10 cellular contexts compared by ENCODE assay signal in genomic region chr11:34355726-34356125, GRCh38. TPM values are rescaled to one million over a fixed set of nuclear protein-coding genes. Genes with fewer than 3 reads are reported as not detected.
DNase-seq lines count a peak whose midpoint lies in the region; ATAC-seq, FAIRE-seq and TF ChIP-seq lines count a peak whose summit lies in the region.
"Had no signal": no experiment of that assay in that cellular context is flagged by ENCODE, and none has a peak within 500 bp of the region (broad histone marks: within the 10 kb centered on the region; RNA-seq: fewer than 3 reads in every experiment).

No MANE protein-coding gene starts in this region.

- H3K36me3 ChIP-seq in GM12878 (ENCODE audit: control insufficient read depth in 2 of 2, insufficient read depth in 2 of 2, low read length in 1 of 2) = no peaks in the 10 kb centered on the region
- H3K36me3 ChIP-seq in mesendoderm (ENCODE audit: control insufficient read depth, insufficient read depth, low read length) = no peaks in the 10 kb centered on the region
- H3K36me3 ChIP-seq: esophagus squamous epithelium, pancreas had no signal

- H2BK120ac ChIP-seq in mesendoderm (ENCODE audit: low read depth, low read length) = no peak overlapping the region

- H3K27me3 ChIP-seq in GM12878 (replicated peaks in 1 of 2; ENCODE audit: control insufficient read depth in 2 of 2, insufficient read depth in 2 of 2, low read length in 1 of 2) (peaks cover 0 to 3% of the 10 kb centered on the region in 2 experiments; a peak in 2 of 4 replicates), mesendoderm (ENCODE audit: insufficient read depth, low read length, poor library complexity) (peaks cover 2% of the 10 kb centered on the region)
- H3K27me3 ChIP-seq: pancreas had no signal

- H3K56ac ChIP-seq in mesendoderm (ENCODE audit: low read length) = no peak overlapping the region

- TF ChIP-seq RAD21 in A549 (conservative IDR thresholded peaks at IDR 0.05 in 1 of 2, IDR thresholded peaks at IDR 0.05 in 1 of 2) (no peak), GM12878 (IDR thresholded peaks at IDR 0.05; ENCODE audit: insufficient read depth, low read depth, low read length) (no peak)

- RAD21 ChIA-PET in GM12878 (lab: Charles Lee; ENCODE audit: unreplicated experiment) = interaction anchor here (1.1 to 14.6 kb wide), 7 partner anchors 16 to 202 kb away, joined by 3 to 249 read pairs (median 5); no protein-coding TSS in a partner anchor

- CTCF ChIA-PET in A549 (lab: Yijun Ruan, JAX) (interaction anchor here (0.8 to 7.7 kb wide), 15 partner anchors 10 to 206 kb away, joined by 3 to 170 read pairs (median 4); no protein-coding TSS in a partner anchor), GM12878 (lab: Yijun Ruan, JAX) (interaction anchor here (0.7 to 9.5 kb wide), 10 partner anchors 14 to 358 kb away, joined by 3 to 167 read pairs (median 4); no protein-coding TSS in a partner anchor)

- no peak for DNase-seq in A549 (ENCODE audit: low read depth in 1 of 2, low spot score in 1 of 2)
- DNase-seq in GM12892 (ENCODE audit: insufficient read length) = no peak
- no peak for DNase-seq in GM12878 (ENCODE audit: low read depth, low spot score)
- DNase-seq in mesendoderm = peak; percentile 58
- no peak for DNase-seq in stimulated activated CD4-positive, alpha-beta T cell treated with anti-CD3 and anti-CD28 coated beads, Interleukin-4, amount 100 ng/mL, for 24 hours
- no peak for DNase-seq in NCI-H146 (lab: John Stamatoyannopoulos, UW)
- DNase-seq in activated naive CD4-positive, alpha-beta T cell treated with anti-CD3 and anti-CD28 coated beads, Interleukin-2, amount 50 U/mL, for 72 hours (ENCODE audit: low spot score in 2 of 2) = no peak
- DNase-seq: esophagus squamous epithelium had no signal

- no peak overlapping the region for H3K27ac Mint-ChIP-seq in activated naive CD4-positive, alpha-beta T cell treated with anti-CD3 and anti-CD28 coated beads, Interleukin-2, amount 50 U/mL, for 72 hours

- TF ChIP-seq POLR2A in A549 (IDR thresholded peaks at IDR 0.05; ENCODE audit: low read length) = no peak
- TF ChIP-seq POLR2A in GM12892 (IDR thresholded peaks at IDR 0.05; ENCODE audit: low read depth, low read length) = no peak
- TF ChIP-seq POLR2A in GM12878 (IDR thresholded peaks at IDR 0.05; ENCODE audit: low read depth, low read length) = no peak

- in situ Hi-C loops in GM12878 (cut with MboI) = loop anchor here (5.0 kb wide), 4 partner anchors 113 to 493 kb away; no protein-coding TSS in a partner anchor

- H3K9me3 Mint-ChIP-seq in activated naive CD4-positive, alpha-beta T cell treated with anti-CD3 and anti-CD28 coated beads, Interleukin-2, amount 50 U/mL, for 72 hours = no peaks in the 10 kb centered on the region

- peaks cover 50% of the 10 kb centered on the region for H3K4me1 ChIP-seq in A549
- peaks cover 20% of the 10 kb centered on the region for H3K4me1 ChIP-seq in GM12878 (ENCODE audit: control insufficient read depth, insufficient read depth, low read length)
- H3K4me1 ChIP-seq in mesendoderm (ENCODE audit: control insufficient read depth, low read depth, low read length) = peaks cover 3% of the 10 kb centered on the region

- no peak for FAIRE-seq in A549 (lab: Jason Lieb, UNC)
- peak; percentile 81 for FAIRE-seq in GM12892 (lab: Jason Lieb, UNC)
- no peak for FAIRE-seq in GM12878 (lab: Jason Lieb, UNC)
- FAIRE-seq: pancreas had no signal

- H4K8ac ChIP-seq in mesendoderm (ENCODE audit: low read depth, low read length) = no peak overlapping the region

- H2BK15ac ChIP-seq in mesendoderm (replicated peaks; ENCODE audit: low read depth) = no peak overlapping the region

- no peak overlapping the region; the same call in 1 of the 2 replicates for H3K9ac ChIP-seq in GM12878 (ENCODE audit: control insufficient read depth, insufficient read depth, low read length)
- H3K9ac ChIP-seq in mesendoderm (ENCODE audit: low read length) = no peak overlapping the region

- H3K4me2 ChIP-seq in A549 (peak overlapping the region; percentile 89), GM12878 (ENCODE audit: control insufficient read depth, insufficient read depth) (peak overlapping the region; percentile 92), mesendoderm (ENCODE audit: low read length) (no peak overlapping the region)

- H4K20me1 ChIP-seq in GM12878 (ENCODE audit: control insufficient read depth, insufficient read depth) = peaks cover 3% of the 10 kb centered on the region; the same call in 1 of the 2 replicates

- no peaks in the 10 kb centered on the region for H3K36me3 Mint-ChIP-seq in activated naive CD4-positive, alpha-beta T cell treated with anti-CD3 and anti-CD28 coated beads, Interleukin-2, amount 50 U/mL, for 72 hours

- TF ChIP-seq CTCF in A549 (IDR thresholded peaks at IDR 0.05) (no peak), GM12878 (IDR thresholded peaks at IDR 0.05 in 2 of 3, conservative IDR thresholded peaks at IDR 0.05 in 1 of 3; ENCODE audit: control insufficient read depth in 2 of 3, extremely low read depth in 1 of 3, insufficient read depth in 1 of 3, low read depth in 3 of 3, low read length in 3 of 3) (no peak)

- no peak overlapping the region for H4K5ac ChIP-seq in mesendoderm (ENCODE audit: low read length)

- H3K79me2 ChIP-seq in GM12878 (ENCODE audit: control insufficient read depth, insufficient read depth, low read length) = peaks cover 16% of the 10 kb centered on the region
- H3K79me2 ChIP-seq in mesendoderm (ENCODE audit: control insufficient read depth, insufficient read depth, low read length) = no peaks in the 10 kb centered on the region

- POLR2A ChIA-PET in A549 (lab: Yijun Ruan, JAX) (interaction anchor here (0.7 to 2.7 kb wide), 2 partner anchors 10 to 181 kb away, joined by 3 to 58 read pairs; no protein-coding TSS in a partner anchor), GM12878 (lab: Charles Lee) (interaction anchor here (0.9 to 1.0 kb wide), 2 partner anchors 114 to 177 kb away, joined by 3 to 6 read pairs; no protein-coding TSS in a partner anchor)

- SMC1A ChIA-PET in GM12878 (lab: Charles Lee; ENCODE audit: uncharacterized antibody, unreplicated experiment) = interaction anchor here (0.8 to 12.0 kb wide), 20 partner anchors 10 to 363 kb away, joined by 3 to 171 read pairs (median 4); no protein-coding TSS in a partner anchor

- peak overlapping the region; percentile 79 for H3K4me3 ChIP-seq in A549
- peak overlapping the region; percentile 73; the same call in 1 of the 2 replicates for H3K4me3 ChIP-seq in GM12878
- H3K4me3 ChIP-seq in mesendoderm (ENCODE audit: low read length) = no peak overlapping the region

- H2AFZ ChIP-seq in GM12878 (ENCODE audit: control insufficient read depth, low read depth, low read length) = no peak overlapping the region

- no peak overlapping the region for H3K18ac ChIP-seq in mesendoderm (ENCODE audit: low read length)

- no peak overlapping the region for H3K23ac ChIP-seq in mesendoderm (ENCODE audit: low read length)

- intact Hi-C loops in GM12878 (cut with micrococcal nuclease; ENCODE audit: unreplicated experiment) = loop anchor here (5.0 kb wide), 1 partner anchor 303 kb away; the partner anchor contains the start of gene CAPRIN1

- H2AK5ac ChIP-seq in mesendoderm (ENCODE audit: low read length) = no peak overlapping the region

- no peak for TF ChIP-seq EP300 in A549 (IDR thresholded peaks at IDR 0.05)
- TF ChIP-seq EP300 in GM12878 (IDR thresholded peaks at IDR 0.05; ENCODE audit: borderline replicate concordance in 1 of 2, control insufficient read depth in 1 of 2, low read depth in 2 of 2, low read length in 2 of 2) = no peak

- WGBS in A549 (ENCODE audit: missing lambda C conversion rate) = 88% methylated on average over 3 of the region's 3 CpGs
- 94% methylated on average over 3 of the region's 3 CpGs for WGBS in GM12878 (ENCODE audit: insufficient coverage, insufficient replicate concordance, low lambda C conversion rate, missing lambda C conversion rate)
- no CpG with 5 or more reads among the region's 3 CpGs for WGBS in mesendoderm (ENCODE audit: extremely low coverage, insufficient coverage, low lambda C conversion rate)

- no peaks in the 10 kb centered on the region for H3K79me1 ChIP-seq in mesendoderm (ENCODE audit: low read length)

- H3K9me3 ChIP-seq in A549 (no peaks in the 10 kb centered on the region), GM12878 (replicated peaks; ENCODE audit: control insufficient read depth, insufficient read depth, low read length) (no peaks in the 10 kb centered on the region)
- H3K9me3 ChIP-seq: esophagus squamous epithelium, pancreas had no signal

- no peak overlapping the region for H3K4ac ChIP-seq in mesendoderm (ENCODE audit: low read depth, low read length)

- peak overlapping the region in 1 of 2 experiments; percentile 91; a peak in 3 of 6 replicates for H3K27ac ChIP-seq in A549
- no peak overlapping the region for H3K27ac ChIP-seq in GM12878 (ENCODE audit: control insufficient read depth, insufficient read depth)
- H3K27ac ChIP-seq in mesendoderm (ENCODE audit: low read depth, low read length) = no peak overlapping the region
- H3K27ac ChIP-seq: esophagus squamous epithelium, pancreas had no signal

- BruUV-seq in GM12878 (replicated peaks; lab: Mats Ljungman, UMichigan) = no TSS peak

- no peak overlapping the region for H2BK5ac ChIP-seq in mesendoderm (ENCODE audit: low read length)

- ATAC-seq in A549 (no peak), GM12878 (no peak), HG02938 (IDR thresholded peaks at IDR 0.05; ENCODE audit: unreplicated experiment) (no peak)
- ATAC-seq in activated naive CD4-positive, alpha-beta T cell treated with anti-CD3 and anti-CD28 coated beads, Interleukin-2, amount 50 U/mL, for 72 hours = no peak
- ATAC-seq: pancreas had no signal

RNA-seq across cellular contexts. Expression of gene ABTB2, which starts 2.1 kb away (rescaled TPM):
- polyA plus RNA-seq in A549 (2011; rRNA removed) (8.9 and 10.3 TPM in 2 replicates), A549 (2017; fragmentation: RNase III; extraction: RNeasy Plus Mini Kit Qiagen cat#74134 plus additional on column Dnase treatment) (14.4 to 18.3 TPM (median 15.4 TPM) in 3 replicates), GM12878 (2011; rRNA removed) (0.19 and 0.49 TPM in 2 replicates), GM12878 (2014; fragmentation: Illumina TruSeq; extraction: Trizol) (0.22 and 0.76 TPM in 2 replicates), GM12878 (2014; fragmentation: Nextera tagmentation; extraction: Ambion mirVana) (under 1 TPM; 0.13 to 0.16 TPM), GM12878 (2014; rRNA removed) (1.1 and 1.7 TPM in 2 replicates), GM12878 (2016; fragmentation: Nextera tagmentation; extraction: Ambion mirVana) (1 to 10 TPM in 1 of 2 experiments, under 1 TPM in 1; 0.68 to 1.1 TPM)
- 15.1 and 21.8 TPM in 2 replicates for polyA plus RNA-seq in A549 (2012; cell fraction: cytosol; rRNA removed)
- polyA plus RNA-seq in A549 (2012; cell fraction: nucleus; rRNA removed) = 41.6 and 47.3 TPM in 2 replicates
- polyA minus RNA-seq in A549 (2011; rRNA and poly(A)+ RNA removed) = 7.6 and 9.1 TPM in 2 replicates
- 1.5 TPM for polyA plus RNA-seq in GM12892 (2012; ENCODE audit: missing spikeins)
- total RNA-seq in GM12878 (2013; cell fraction: nucleolus; rRNA removed) = 8.8 and 9.6 TPM in 2 replicates
- total RNA-seq in GM12878 (2014; rRNA removed) (0.54 and 1.0 TPM in 2 replicates), GM12878 (2014; rRNA removed; fragmentation: Illumina TruSeq; extraction: Trizol) (0.27 and 0.28 TPM in 2 replicates), GM12878 (2021) (1.6 and 2.1 TPM in 2 replicates)
- 0.81 TPM for polyA plus RNA-seq in GM12878 (2011; ENCODE audit: low read depth)
- 0.57 and 0.64 TPM in 2 replicates for polyA plus RNA-seq in GM12878 (2011; cell fraction: cytosol; rRNA removed)
- 2.1 and 2.4 TPM in 2 replicates for polyA plus RNA-seq in GM12878 (2011; cell fraction: nucleus; rRNA removed)
- polyA plus RNA-seq in GM12878 (2012) = 1.8 and 2.4 TPM in 2 replicates
- polyA minus RNA-seq in GM12878 (2011; rRNA and poly(A)+ RNA removed) = 0.37 and 0.82 TPM in 2 replicates
- 0.21 and 0.53 TPM in 2 replicates for polyA minus RNA-seq in GM12878 (2011; cell fraction: cytosol; rRNA and poly(A)+ RNA removed)
- 1.3 and 2.4 TPM in 2 replicates for polyA minus RNA-seq in GM12878 (2011; cell fraction: nucleus; rRNA and poly(A)+ RNA removed)
- 2.6 TPM for polyA plus RNA-seq in mesendoderm (2013, experiment 1 of 2)
- 2.5 TPM for polyA plus RNA-seq in mesendoderm (2013, experiment 2 of 2)
- total RNA-seq in activated naive CD4-positive, alpha-beta T cell treated with anti-CD3 and anti-CD28 coated beads, Interleukin-2, amount 50 U/mL, for 72 hours = under 1 TPM; 0.16 to 0.27 TPM
